21 cellular contexts compared by ENCODE assay signal in genomic region chr9:87580941-87581438, GRCh38.
DNase-seq lines count a peak whose midpoint lies in the region; ATAC-seq and TF ChIP-seq lines count a peak whose summit lies in the region.
"Had no signal": no experiment of that assay in that cellular context is flagged by ENCODE, and none has a peak within 500 bp of the region (broad histone marks: within the 10 kb centered on the region; RNA-seq: fewer than 3 reads in every experiment).

No MANE protein-coding gene starts in this region.

- H3K4me1 ChIP-seq in upper lobe of right lung: peaks cover 50% of the 10 kb centered on the region

- H3K36me3 Mint-ChIP-seq in neural crest cell (ENCODE audit: low read depth): peaks cover 5% of the 10 kb centered on the region
- H3K36me3 Mint-ChIP-seq: natural killer cell had no signal

- peaks cover 54% of the 10 kb centered on the region for H3K4me1 Mint-ChIP-seq in neural crest cell
- H3K4me1 Mint-ChIP-seq: activated naive CD8-positive, alpha-beta T cell treated with anti-CD3 and anti-CD28 coated beads, Interleukin-2, amount 50 U/mL, for 24 hours; activated T-helper 17 cell treated with anti-CD3 and anti-CD28 coated beads, Interleukin-2, amount 50 U/mL, for 72 hours; natural killer cell had no signal

- H3K9me3 ChIP-seq in upper lobe of right lung: no peaks in the 10 kb centered on the region
- H3K9me3 ChIP-seq: BE2C had no signal

- no peak overlapping the region for H3K4me3 ChIP-seq in upper lobe of right lung

- peak overlapping the region; percentile 40 for H3K27ac Mint-ChIP-seq in neural crest cell (ENCODE audit: unreplicated experiment)
- H3K27ac Mint-ChIP-seq: activated naive CD8-positive, alpha-beta T cell treated with anti-CD3 and anti-CD28 coated beads, Interleukin-2, amount 50 U/mL, for 24 hours; activated T-helper 17 cell treated with anti-CD3 and anti-CD28 coated beads, Interleukin-2, amount 50 U/mL, for 72 hours; effector memory CD8-positive, alpha-beta T cell; natural killer cell had no signal

- peaks cover 2% of the 10 kb centered on the region for H3K9me3 Mint-ChIP-seq in neural crest cell
- H3K9me3 Mint-ChIP-seq: activated naive CD8-positive, alpha-beta T cell treated with anti-CD3 and anti-CD28 coated beads, Interleukin-2, amount 50 U/mL, for 24 hours; activated T-helper 17 cell treated with anti-CD3 and anti-CD28 coated beads, Interleukin-2, amount 50 U/mL, for 72 hours; natural killer cell had no signal

- no peak overlapping the region for H3K4me3 Mint-ChIP-seq in neural crest cell
- H3K4me3 Mint-ChIP-seq: activated naive CD8-positive, alpha-beta T cell treated with anti-CD3 and anti-CD28 coated beads, Interleukin-2, amount 50 U/mL, for 24 hours; activated T-helper 17 cell treated with anti-CD3 and anti-CD28 coated beads, Interleukin-2, amount 50 U/mL, for 72 hours; effector memory CD8-positive, alpha-beta T cell; natural killer cell had no signal

- H3K27me3 Mint-ChIP-seq in neural crest cell (ENCODE audit: low read depth): no peaks in the 10 kb centered on the region
- H3K27me3 Mint-ChIP-seq: activated naive CD8-positive, alpha-beta T cell treated with anti-CD3 and anti-CD28 coated beads, Interleukin-2, amount 50 U/mL, for 24 hours had no signal

- DNase-seq in OCI-M1 (lab: John Stamatoyannopoulos, UW) (peak; percentile 65), foreskin melanocyte (peak; percentile 52), neural crest cell (ENCODE audit: low read depth, low spot score) (no peak), upper lobe of right lung (no peak), glomerular visceral epithelial cell (ENCODE audit: extremely low spot score) (no peak), NOMO-1 treated with DMSO at 0.1 percent for 48 hours (lab: John Stamatoyannopoulos, UW; ENCODE audit: unreplicated experiment) (no peak)
- DNase-seq in stimulated activated CD4-positive, alpha-beta T cell treated with anti-CD3 and anti-CD28 coated beads, Interleukin-2, amount 100 ng/mL, for 48 hours: no peak
- DNase-seq: activated CD8-positive, alpha-beta memory T cell treated with anti-CD3 and anti-CD28 coated beads for 24 hours; activated naive CD8-positive, alpha-beta T cell treated with anti-CD3 and anti-CD28 coated beads, Interleukin-2, amount 50 U/mL, for 24 hours; BE2C; caudate nucleus; DMS 273 treated with DMSO at 0.1 percent for 48 hours; effector memory CD8-positive, alpha-beta T cell; HCEC 1CT; left ventricle myocardium superior; natural killer cell; NCI-H187; NCI-H524 treated with DMSO at 0.1 percent for 48 hours; right cardiac atrium; WERI-Rb-1 had no signal

- no peaks in the 10 kb centered on the region for H3K27me3 ChIP-seq in upper lobe of right lung
- H3K27me3 ChIP-seq: BE2C had no signal

- no peak for ATAC-seq in upper lobe of right lung
- ATAC-seq: activated naive CD8-positive, alpha-beta T cell treated with anti-CD3 and anti-CD28 coated beads, Interleukin-2, amount 50 U/mL, for 24 hours; activated T-helper 17 cell treated with anti-CD3 and anti-CD28 coated beads, Interleukin-2, amount 50 U/mL, for 72 hours; effector memory CD8-positive, alpha-beta T cell; natural killer cell had no signal

- no peak for TF ChIP-seq CTCF in neural crest cell (conservative IDR thresholded peaks at IDR 0.05)
- no peak for TF ChIP-seq CTCF in upper lobe of right lung (IDR thresholded peaks at IDR 0.05)

- H3K36me3 ChIP-seq in upper lobe of right lung: no peaks in the 10 kb centered on the region
- H3K36me3 ChIP-seq: BE2C, WERI-Rb-1 had no signal

- intact Hi-C loops in upper lobe of right lung (cut with DNase I): no loop called here

- peak overlapping the region; percentile 70 for H3K27ac ChIP-seq in upper lobe of right lung
- H3K27ac ChIP-seq: WERI-Rb-1 had no signal

Comparison
In these comparisons a context has a peak if more than half of its experiments do, and no peak if none do; other contexts are left out.
1. DNase-seq: peak in OCI-M1 (single experiment) and foreskin melanocyte (single experiment); none in neural crest cell (single experiment), upper lobe of right lung (single experiment), glomerular visceral epithelial cell (single experiment), stimulated activated CD4-positive, alpha-beta T cell treated with anti-CD3 and anti-CD28 coated beads, Interleukin-2, amount 100 ng/mL, for 48 hours (0 of 2) and NOMO-1 treated with DMSO at 0.1 percent for 48 hours (single experiment).